ENCODE assay signal across 22 cellular contexts in the genomic region with DNA sequence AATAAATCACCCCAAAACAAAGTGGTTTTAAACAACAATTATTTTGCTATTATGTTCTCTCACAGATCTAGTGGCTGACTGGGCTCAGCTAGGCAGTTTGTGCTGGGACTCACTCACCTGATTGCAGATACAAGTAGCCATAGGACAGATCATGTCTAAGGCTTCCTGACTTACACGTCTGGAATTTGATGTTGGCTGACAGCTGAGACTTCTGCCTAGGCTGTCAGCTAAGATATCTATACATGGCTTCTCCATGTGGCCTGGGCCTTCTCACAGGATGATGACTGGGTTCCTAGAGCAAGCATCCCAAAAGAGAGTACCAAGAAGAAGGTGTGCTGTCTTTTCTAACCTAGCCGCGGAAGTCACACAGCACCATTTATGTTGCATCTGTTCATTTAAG.
DNase-seq lines count a peak whose midpoint lies in the region; FAIRE-seq and TF ChIP-seq lines count a peak whose summit lies in the region.
"Had no signal": no experiment of that assay in that cellular context is flagged by ENCODE, and none has a peak within 500 bp of the region (broad histone marks: within the 10 kb centered on the region; RNA-seq: fewer than 3 reads in every experiment).

No MANE protein-coding gene starts in this region.

- no peak for TF ChIP-seq CTCF in RWPE1 (conservative IDR thresholded peaks at IDR 0.05; ENCODE audit: low read depth)
- no peak for TF ChIP-seq CTCF in bronchial epithelial cell (IDR thresholded peaks at IDR 0.05; ENCODE audit: insufficient read depth, low read length, severe bottlenecking)
- TF ChIP-seq CTCF in keratinocyte (optimal IDR thresholded peaks at IDR 0.05 in 1 of 3, IDR thresholded peaks at IDR 0.05 in 1 of 3, conservative IDR thresholded peaks at IDR 0.05 in 1 of 3; ENCODE audit: extremely low read depth in 1 of 3, insufficient read depth in 2 of 3, low read length in 3 of 3), result no peak

- H3K79me2 ChIP-seq in keratinocyte (ENCODE audit: control insufficient read depth, insufficient read depth, low read length), result no peaks in the 10 kb centered on the region

- no peak overlapping the region for H3K27ac Mint-ChIP-seq in activated T-helper 1 cell treated with anti-CD3 and anti-CD28 coated beads, Interleukin-12 subunit alpha, Interleukin-12 subunit beta, Interleukin-2, Interleukin-4 antibody, amounts not matched to agents 30 ng/mL and 10 ng/mL and 1 ng/mL, durations not matched to agents 14 hours and 24 hours and 36 hours
- H3K27ac Mint-ChIP-seq: CD8-positive, alpha-beta T cell; HFFc6 had no signal

- H3K36me3 ChIP-seq in bronchial epithelial cell (ENCODE audit: control insufficient read depth, insufficient read depth, low read length) (no peaks in the 10 kb centered on the region), keratinocyte (ENCODE audit: control insufficient read depth in 2 of 2, extremely low read depth in 1 of 2, insufficient read depth in 2 of 2, low read length in 2 of 2) (no peaks in the 10 kb centered on the region)
- H3K36me3 ChIP-seq: BE2C had no signal

- POLR2A ChIA-PET in RWPE1 (lab: Yijun Ruan, JAX; ENCODE audit: low non-redundant PET), result no interaction called here

- CTCF ChIA-PET in RWPE1 (lab: Yijun Ruan, JAX), result interaction anchor here (0.9 kb wide), 1 partner anchor 10 kb away, joined by 3 read pairs; no protein-coding TSS in a partner anchor

- no peaks in the 10 kb centered on the region for H4K20me1 ChIP-seq in keratinocyte (ENCODE audit: control insufficient read depth, extremely low read depth, insufficient read depth, low read length)

- DNase-seq in RWPE1 (ENCODE audit: low spot score) (peak; percentile 30), bronchial epithelial cell (ENCODE audit: low read depth) (peak; percentile 52), keratinocyte (ENCODE audit: low read depth, low spot score) (peak; percentile 19), nucleus accumbens (lab: John Stamatoyannopoulos, UW) (no peak), GOT3 (lab: John Stamatoyannopoulos, UW) (no peak), cerebellum (ENCODE audit: low spot score) (no peak)
- DNase-seq in activated T-helper 1 cell treated with anti-CD3 and anti-CD28 coated beads, Interleukin-12 subunit alpha, Interleukin-12 subunit beta, Interleukin-2, Interleukin-4 antibody, amounts not matched to agents 30 ng/mL and 10 ng/mL and 1 ng/mL, durations not matched to agents 14 hours and 24 hours and 36 hours (ENCODE audit: low spot score), result no peak
- DNase-seq: BE2C; CD8-positive, alpha-beta T cell; COR-L47; DMS153; DMS79 treated with DMSO at 0.1 percent for 48 hours; EL; GDM1; HCEC 1CT; HFFc6 had no signal

- H3K27me3 ChIP-seq in bronchial epithelial cell (ENCODE audit: control insufficient read depth, insufficient read depth, low read length) (no peaks in the 10 kb centered on the region), keratinocyte (ENCODE audit: control insufficient read depth, extremely low read depth, insufficient read depth, low read length) (no peaks in the 10 kb centered on the region)
- H3K27me3 ChIP-seq: BE2C had no signal

- intact Hi-C loops in activated T-helper 1 cell treated with anti-CD3 and anti-CD28 coated beads, Interleukin-12 subunit alpha, Interleukin-12 subunit beta, Interleukin-2, Interleukin-4 antibody, amounts not matched to agents 30 ng/mL and 10 ng/mL and 1 ng/mL, durations not matched to agents 14 hours and 24 hours and 36 hours (cut with micrococcal nuclease), result no loop called here

- H3K9me3 ChIP-seq in keratinocyte (ENCODE audit: control insufficient read depth, low read depth, low read length), result no peaks in the 10 kb centered on the region
- H3K9me3 ChIP-seq: BE2C had no signal

- H3K9me3 Mint-ChIP-seq in activated T-helper 1 cell treated with anti-CD3 and anti-CD28 coated beads, Interleukin-12 subunit alpha, Interleukin-12 subunit beta, Interleukin-2, Interleukin-4 antibody, amounts not matched to agents 30 ng/mL and 10 ng/mL and 1 ng/mL, durations not matched to agents 14 hours and 24 hours and 36 hours, result peaks cover 6% of the 10 kb centered on the region
- H3K9me3 Mint-ChIP-seq: CD8-positive, alpha-beta T cell; HFFc6 had no signal

- no peak overlapping the region for H2AFZ ChIP-seq in keratinocyte (ENCODE audit: control insufficient read depth, low read length)

- peaks cover 14% of the 10 kb centered on the region for H3K4me1 ChIP-seq in keratinocyte (ENCODE audit: control insufficient read depth, extremely low read depth, insufficient read depth, low read length)
- H3K4me1 ChIP-seq: A549, BE2C had no signal

- H3K4me2 ChIP-seq in keratinocyte (ENCODE audit: control insufficient read depth, extremely low read depth, insufficient read depth, low read depth, low read length), result no peak overlapping the region
- H3K4me2 ChIP-seq: A549 had no signal

- H3K4me3 Mint-ChIP-seq in activated T-helper 1 cell treated with anti-CD3 and anti-CD28 coated beads, Interleukin-12 subunit alpha, Interleukin-12 subunit beta, Interleukin-2, Interleukin-4 antibody, amounts not matched to agents 30 ng/mL and 10 ng/mL and 1 ng/mL, durations not matched to agents 14 hours and 24 hours and 36 hours, result no peak overlapping the region
- H3K4me3 Mint-ChIP-seq: CD8-positive, alpha-beta T cell; HFFc6 had no signal

- peaks cover 2% of the 10 kb centered on the region for H3K27me3 Mint-ChIP-seq in activated T-helper 1 cell treated with anti-CD3 and anti-CD28 coated beads, Interleukin-12 subunit alpha, Interleukin-12 subunit beta, Interleukin-2, Interleukin-4 antibody, amounts not matched to agents 30 ng/mL and 10 ng/mL and 1 ng/mL, durations not matched to agents 14 hours and 24 hours and 36 hours (ENCODE audit: insufficient read depth)

- H3K9me1 ChIP-seq in keratinocyte (ENCODE audit: control insufficient read depth, extremely low read depth, insufficient read depth, low read length), result no peaks in the 10 kb centered on the region

- FAIRE-seq in bronchial epithelial cell (lab: Jason Lieb, UNC) (no peak), keratinocyte (lab: Jason Lieb, UNC) (peak; percentile 84)
- FAIRE-seq: A549, D721Med, GM12892, GM19239 had no signal

- dilution Hi-C loops in keratinocyte (cut with MboI; ENCODE audit: extremely low pct_ligation_motif_present, low sequenced_read_pairs), result no loop called here

- H3K9ac ChIP-seq in keratinocyte (ENCODE audit: control insufficient read depth, extremely low read depth, insufficient read depth, low read length), result no peak overlapping the region

- peaks cover 9% of the 10 kb centered on the region for H3K4me1 Mint-ChIP-seq in activated T-helper 1 cell treated with anti-CD3 and anti-CD28 coated beads, Interleukin-12 subunit alpha, Interleukin-12 subunit beta, Interleukin-2, Interleukin-4 antibody, amounts not matched to agents 30 ng/mL and 10 ng/mL and 1 ng/mL, durations not matched to agents 14 hours and 24 hours and 36 hours (ENCODE audit: low read depth)

- H3K36me3 Mint-ChIP-seq in activated T-helper 1 cell treated with anti-CD3 and anti-CD28 coated beads, Interleukin-12 subunit alpha, Interleukin-12 subunit beta, Interleukin-2, Interleukin-4 antibody, amounts not matched to agents 30 ng/mL and 10 ng/mL and 1 ng/mL, durations not matched to agents 14 hours and 24 hours and 36 hours (ENCODE audit: low read depth), result no peaks in the 10 kb centered on the region
- H3K36me3 Mint-ChIP-seq: CD8-positive, alpha-beta T cell had no signal

- H3K27ac ChIP-seq in RWPE1 (no peak overlapping the region), keratinocyte (ENCODE audit: control insufficient read depth, insufficient read depth, low read length) (no peak overlapping the region)
- H3K27ac ChIP-seq: A549, C4-2B, HL-60 had no signal

- H3K4me3 ChIP-seq in bronchial epithelial cell (ENCODE audit: low read depth, low read length) (no peak overlapping the region), keratinocyte (ENCODE audit: control insufficient read depth in 2 of 3, extremely low read depth in 1 of 3, insufficient read depth in 2 of 3, low read depth in 1 of 3, low read length in 3 of 3) (no peak overlapping the region)
- H3K4me3 ChIP-seq: A549 had no signal

Comparison
In these comparisons a context has a peak if more than half of its experiments do, and no peak if none do; other contexts are left out.
1. DNase-seq: peak in RWPE1 (single experiment), bronchial epithelial cell (single experiment) and keratinocyte (single experiment); none in activated T-helper 1 cell treated with anti-CD3 and anti-CD28 coated beads, Interleukin-12 subunit alpha, Interleukin-12 subunit beta, Interleukin-2, Interleukin-4 antibody, amounts not matched to agents 30 ng/mL and 10 ng/mL and 1 ng/mL, durations not matched to agents 14 hours and 24 hours and 36 hours (single experiment), nucleus accumbens (0 of 56), GOT3 (single experiment) and cerebellum (single experiment).